Comparison of ENCODE assay signal across 1 cellular context in genomic region chr13:32134241-32134801, GRCh38.
TF ChIP-seq lines count a peak whose summit lies in the region.

No MANE protein-coding gene starts in this region.

TF ChIP-seq in SK-N-SH, 30 proteins besides CTCF, POLR2A, EP300 and RAD21 (continued from another document):
- TF ChIP-seq IRF3 (IDR thresholded peaks at IDR 0.05; ENCODE audit: low read depth, low read length): no peak
- no peak for TF ChIP-seq MEF2A (IDR thresholded peaks at IDR 0.05; ENCODE audit: borderline replicate concordance, low read depth)
